1 cellular context compared by ENCODE assay signal in the genomic region with DNA sequence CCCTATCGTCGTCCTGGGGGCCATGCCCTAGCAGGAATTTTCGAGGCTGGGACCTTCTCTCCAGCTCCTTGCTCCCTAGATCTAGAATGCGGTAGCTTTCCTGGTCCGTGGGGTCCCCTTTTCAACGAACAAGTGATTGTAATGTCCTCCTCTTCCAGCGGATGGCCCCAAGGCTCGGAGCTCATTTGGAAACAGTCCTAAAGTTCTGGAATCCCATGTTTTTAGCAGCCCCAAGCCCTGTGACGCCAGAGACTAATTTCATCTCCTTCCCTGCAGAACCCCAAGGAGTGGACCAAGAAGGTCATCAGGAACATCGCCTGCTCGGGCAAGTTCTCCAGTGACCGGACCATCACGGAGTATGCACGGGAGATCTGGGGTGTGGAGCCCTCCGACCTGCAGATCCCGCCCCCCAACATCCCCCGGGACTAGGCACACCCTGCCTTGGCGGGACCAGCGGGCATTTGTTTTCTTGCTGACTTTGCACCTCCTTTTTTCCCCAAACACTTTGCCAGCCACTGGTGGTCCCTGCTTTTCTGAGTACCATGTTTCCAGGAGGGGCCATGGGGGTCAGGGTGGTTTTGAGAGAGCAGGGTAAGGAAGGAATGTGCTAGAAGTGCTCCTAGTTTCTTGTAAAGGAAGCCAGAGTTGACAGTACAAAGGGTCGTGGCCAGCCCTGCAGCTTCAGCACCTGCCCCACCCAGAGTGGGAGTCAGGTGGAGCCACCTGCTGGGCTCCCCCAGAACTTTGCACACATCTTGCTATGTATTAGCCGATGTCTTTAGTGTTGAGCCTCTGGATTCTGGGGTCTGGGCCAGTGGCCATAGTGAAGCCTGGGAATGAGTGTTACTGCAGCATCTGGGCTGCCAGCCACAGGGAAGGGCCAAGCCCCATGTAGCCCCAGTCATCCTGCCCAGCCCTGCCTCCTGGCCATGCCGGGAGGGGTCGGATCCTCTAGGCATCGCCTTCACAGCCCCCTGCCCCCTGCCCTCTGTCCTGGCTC.
TF ChIP-seq lines count a peak whose summit lies in the region.

No MANE protein-coding gene starts in this region.

TF ChIP-seq in IMR-90, 13 proteins besides CTCF, POLR2A, EP300 and RAD21 (continued from another document):
- TF ChIP-seq, protein P1, sequence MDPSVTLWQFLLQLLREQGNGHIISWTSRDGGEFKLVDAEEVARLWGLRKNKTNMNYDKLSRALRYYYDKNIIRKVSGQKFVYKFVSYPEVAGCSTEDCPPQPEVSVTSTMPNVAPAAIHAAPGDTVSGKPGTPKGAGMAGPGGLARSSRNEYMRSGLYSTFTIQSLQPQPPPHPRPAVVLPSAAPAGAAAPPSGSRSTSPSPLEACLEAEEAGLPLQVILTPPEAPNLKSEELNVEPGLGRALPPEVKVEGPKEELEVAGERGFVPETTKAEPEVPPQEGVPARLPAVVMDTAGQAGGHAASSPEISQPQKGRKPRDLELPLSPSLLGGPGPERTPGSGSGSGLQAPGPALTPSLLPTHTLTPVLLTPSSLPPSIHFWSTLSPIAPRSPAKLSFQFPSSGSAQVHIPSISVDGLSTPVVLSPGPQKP (IDR thresholded peaks at IDR 0.05; ENCODE audit: borderline replicate concordance, low read depth, low read length): no peak
TF ChIP-seq in IMR-90: peak in this region for 1.
